ENCODE assay signal across 30 cellular contexts in genomic region chr2:233264667-233265066, GRCh38. TPM values are rescaled to one million over a fixed set of nuclear protein-coding genes. Genes with fewer than 3 reads are reported as not detected.
A peak's percentile ranks its signal among the peaks of the same experiment; 100 is the strongest.
DNase-seq lines count a peak whose midpoint lies in the region; ATAC-seq and TF ChIP-seq lines count a peak whose summit lies in the region.
"Had no signal": no experiment of that assay in that cellular context is flagged by ENCODE, and none has a peak within 500 bp of the region (broad histone marks: within the 10 kb centered on the region; RNA-seq: fewer than 3 reads in every experiment).

No MANE protein-coding gene starts in this region.

- WGBS in trophoblast cell (ENCODE audit: extremely low coverage, insufficient coverage, insufficient read length) = no CpG with 5 or more reads among the region's 8 CpGs
- WGBS in ovary, 3 donors = 78 to 88% (median 83%) methylated on average over 8 of the region's 8 CpGs

- in situ Hi-C loops in G401 (cut with HindIII; ENCODE audit: low sequenced_read_pairs) = no loop called here

- no peak overlapping the region for H3K4me3 Mint-ChIP-seq in activated CD8-positive, alpha-beta memory T cell treated with anti-CD3 and anti-CD28 coated beads, Interleukin-2, amount 10 ng/mL, durations not matched to agents 7 days and 5 days
- H3K4me3 Mint-ChIP-seq in activated naive CD8-positive, alpha-beta T cell treated with anti-CD3 and anti-CD28 coated beads for 36 hours = no peak overlapping the region
- H3K4me3 Mint-ChIP-seq in naive thymus-derived CD4-positive, alpha-beta T cell = no peak overlapping the region
- H3K4me3 Mint-ChIP-seq: H9 had no signal

- H3K27me3 ChIP-seq in naive thymus-derived CD4-positive, alpha-beta T cell (ENCODE audit: control insufficient read depth in 2 of 2, insufficient read depth in 2 of 2, low read length in 2 of 2) = no peaks in the 10 kb centered on the region
- no peaks in the 10 kb centered on the region for H3K27me3 ChIP-seq in trophoblast cell (ENCODE audit: insufficient read depth, low read length)
- H3K27me3 ChIP-seq in ovary = no peaks in the 10 kb centered on the region
- H3K27me3 ChIP-seq: ascending aorta had no signal

- H3K23ac ChIP-seq in trophoblast cell (ENCODE audit: low read length) = no peak overlapping the region

- H3K18ac ChIP-seq in trophoblast cell (ENCODE audit: low read length) = no peak overlapping the region

- no peak overlapping the region for H3K4me3 ChIP-seq in naive thymus-derived CD4-positive, alpha-beta T cell (ENCODE audit: low read length)
- H3K4me3 ChIP-seq in trophoblast cell (ENCODE audit: low read depth, low read length) (no peak overlapping the region), ovary (no peak overlapping the region)
- H3K4me3 ChIP-seq: ascending aorta, smooth muscle cell had no signal

- H4K12ac ChIP-seq in trophoblast cell (ENCODE audit: low read depth, low read length) = no peak overlapping the region

- no peak overlapping the region for H3K9ac ChIP-seq in trophoblast cell (ENCODE audit: low read length)
- H3K9ac ChIP-seq: KMS-11 had no signal

- no peak overlapping the region for H2AFZ ChIP-seq in trophoblast cell (ENCODE audit: insufficient read depth, low read length, poor library complexity)

- H3K36me3 ChIP-seq in naive thymus-derived CD4-positive, alpha-beta T cell (ENCODE audit: control insufficient read depth in 2 of 3, insufficient read depth in 3 of 3, low read length in 3 of 3) = peaks cover 17 to 68% (median 52%) of the 10 kb centered on the region in 3 experiments
- peaks cover 37 to 54% of the 10 kb centered on the region in 2 experiments for H3K36me3 ChIP-seq in trophoblast cell (ENCODE audit: control insufficient read depth in 1 of 2, insufficient read depth in 2 of 2, low read length in 2 of 2)
- H3K36me3 ChIP-seq in ovary = no peaks in the 10 kb centered on the region

- peaks cover 73% of the 10 kb centered on the region for H3K36me3 Mint-ChIP-seq in activated CD8-positive, alpha-beta memory T cell treated with anti-CD3 and anti-CD28 coated beads, Interleukin-2, amount 10 ng/mL, durations not matched to agents 7 days and 5 days
- H3K36me3 Mint-ChIP-seq in activated naive CD8-positive, alpha-beta T cell treated with anti-CD3 and anti-CD28 coated beads for 36 hours = peaks cover 61% of the 10 kb centered on the region
- peaks cover 26 to 79% (median 52%) of the 10 kb centered on the region in 5 donors for H3K36me3 Mint-ChIP-seq in naive thymus-derived CD4-positive, alpha-beta T cell

- no peaks in the 10 kb centered on the region for H3K27me3 Mint-ChIP-seq in activated CD8-positive, alpha-beta memory T cell treated with anti-CD3 and anti-CD28 coated beads, Interleukin-2, amount 10 ng/mL, durations not matched to agents 7 days and 5 days
- no peaks in the 10 kb centered on the region for H3K27me3 Mint-ChIP-seq in activated naive CD8-positive, alpha-beta T cell treated with anti-CD3 and anti-CD28 coated beads for 36 hours
- H3K27me3 Mint-ChIP-seq in naive thymus-derived CD4-positive, alpha-beta T cell = no peaks in the 10 kb centered on the region

- no peak overlapping the region for H2BK12ac ChIP-seq in trophoblast cell (ENCODE audit: low read length)

- POLR2A ChIA-PET in naive thymus-derived CD4-positive, alpha-beta T cell (lab: Charles Lee) = interaction anchor here (0.8 to 4.4 kb wide), 4 partner anchors 10 to 154 kb away, joined by 3 to 38 read pairs (median 3); partner anchors contain the start of gene ATG16L1

- H3K27ac Mint-ChIP-seq in activated CD8-positive, alpha-beta memory T cell treated with anti-CD3 and anti-CD28 coated beads, Interleukin-2, amount 10 ng/mL, durations not matched to agents 7 days and 5 days = peak overlapping the region; percentile 16
- H3K27ac Mint-ChIP-seq in activated naive CD8-positive, alpha-beta T cell treated with anti-CD3 and anti-CD28 coated beads for 36 hours = peak overlapping the region; percentile 34
- H3K27ac Mint-ChIP-seq in naive thymus-derived CD4-positive, alpha-beta T cell = peak overlapping the region; percentile 59 to 100 (median 71)

- CTCF ChIA-PET in activated CD8-positive, alpha-beta memory T cell treated with anti-CD3 and anti-CD28 coated beads, Interleukin-2, amount 10 ng/mL, durations not matched to agents 7 days and 5 days (lab: Charles Lee) = interaction anchor here (8.7 kb wide), 1 partner anchor 13 kb away, joined by 93 read pairs; the partner anchor contains the start of gene ATG16L1
- CTCF ChIA-PET in naive thymus-derived CD4-positive, alpha-beta T cell (lab: Charles Lee) = no interaction called here

- no peaks in the 10 kb centered on the region for H3K9me3 Mint-ChIP-seq in activated CD8-positive, alpha-beta memory T cell treated with anti-CD3 and anti-CD28 coated beads, Interleukin-2, amount 10 ng/mL, durations not matched to agents 7 days and 5 days (ENCODE audit: low read depth)
- H3K9me3 Mint-ChIP-seq in activated naive CD8-positive, alpha-beta T cell treated with anti-CD3 and anti-CD28 coated beads for 36 hours = no peaks in the 10 kb centered on the region
- H3K9me3 Mint-ChIP-seq in naive thymus-derived CD4-positive, alpha-beta T cell = peaks cover 0 to 3% (median 0%) of the 10 kb centered on the region in 11 donors
- H3K9me3 Mint-ChIP-seq: H9 had no signal

- intact Hi-C loops in naive thymus-derived CD4-positive, alpha-beta T cell (cut with micrococcal nuclease) = loop anchor here (5.0 kb wide), 6 partner anchors 138 to 1557 kb away; partner anchors contain the start of genes EIF4E2 (in 1 of the 2), GIGYF2 (in 1 of the 2), PTMA (in 1 of the 2) and TIGD1 (in 1 of the 2)
- intact Hi-C loops in ovary (cut with DNase I) = loop anchor here in 1 of 4 donors (10.0 kb wide), 1 partner anchor 180 kb away; no protein-coding TSS in a partner anchor

- H4K8ac ChIP-seq in trophoblast cell (ENCODE audit: low read depth, low read length) = no peak overlapping the region

- DNase-seq in activated CD8-positive, alpha-beta memory T cell treated with anti-CD3 and anti-CD28 coated beads, Interleukin-2, amount 10 ng/mL, durations not matched to agents 7 days and 5 days = no peak
- no peak for DNase-seq in activated CD8-positive, alpha-beta memory T cell treated with anti-CD3 and anti-CD28 coated beads, Interleukin-2, amount 50 U/mL, for 4 hours
- DNase-seq in G401 (ENCODE audit: low spot score) (peak; percentile 51), trophoblast cell (no peak), ovary (no peak), EL (no peak)
- DNase-seq in activated naive CD8-positive, alpha-beta T cell treated with anti-CD3 and anti-CD28 coated beads for 36 hours = no peak
- DNase-seq in naive thymus-derived CD4-positive, alpha-beta T cell = no peak
- DNase-seq: activated CD4-positive, alpha-beta T cell treated with anti-CD3 and anti-CD28 coated beads, Interleukin-2, amount 50 U/mL, for 1 hour; activated gamma-delta T cell treated with Interleukin-2 at 50 U/mL for 16 hours; activated T-cell treated with anti-CD3 and anti-CD28 coated beads for 4 hours; Calu3; central memory CD4-positive, alpha-beta T cell; H9; kidney glomerular epithelial cell; NCI-H1436 treated with DMSO at 0.1 percent for 48 hours; NCI-H510A treated with DMSO at 0.1 percent for 48 hours; NK-92 treated with Interleukin-12 subunit alpha and Interleukin-12 subunit beta, amount 100 ng/mL, for 24 hours; nucleus accumbens; SIG-M5; stimulated activated CD4-positive, alpha-beta T cell treated with anti-CD3 and anti-CD28 coated beads, Interleukin-2, amount 100 ng/mL, for 24 hours had no signal

- TF ChIP-seq POLR2A in ovary (IDR thresholded peaks at IDR 0.05) = no peak

- no peak overlapping the region for H4K91ac ChIP-seq in trophoblast cell (ENCODE audit: low read depth, low read length)

- no peak overlapping the region for H3K14ac ChIP-seq in trophoblast cell (ENCODE audit: low read length)

- no peaks in the 10 kb centered on the region for H3K9me3 ChIP-seq in naive thymus-derived CD4-positive, alpha-beta T cell (ENCODE audit: control insufficient read depth in 2 of 3, low read length in 3 of 3)
- H3K9me3 ChIP-seq in trophoblast cell (ENCODE audit: insufficient read depth, low read depth, low read length) = no peaks in the 10 kb centered on the region
- no peaks in the 10 kb centered on the region for H3K9me3 ChIP-seq in ovary
- H3K9me3 ChIP-seq: ascending aorta had no signal

- no peak for ATAC-seq in activated CD8-positive, alpha-beta memory T cell treated with anti-CD3 and anti-CD28 coated beads, Interleukin-2, amount 10 ng/mL, durations not matched to agents 7 days and 5 days
- ATAC-seq in naive thymus-derived CD4-positive, alpha-beta T cell = no peak
- ATAC-seq: Panc1 had no signal

- no peak overlapping the region for H2BK5ac ChIP-seq in trophoblast cell (ENCODE audit: low read depth, low read length, poor library complexity)

- H2AK5ac ChIP-seq in trophoblast cell (ENCODE audit: low read length) = no peak overlapping the region

- no peaks in the 10 kb centered on the region for H3K79me1 ChIP-seq in trophoblast cell (ENCODE audit: low read length)

- H3K4me1 ChIP-seq in naive thymus-derived CD4-positive, alpha-beta T cell (ENCODE audit: control insufficient read depth in 2 of 2, insufficient read depth in 2 of 2, low read length in 2 of 2) = peaks cover 33 to 47% of the 10 kb centered on the region in 2 donors
- peaks cover 0 to 6% of the 10 kb centered on the region in 2 experiments for H3K4me1 ChIP-seq in trophoblast cell (ENCODE audit: control insufficient read depth in 1 of 2, insufficient read depth in 2 of 2, low read length in 2 of 2)
- no peaks in the 10 kb centered on the region for H3K4me1 ChIP-seq in ovary (ENCODE audit: insufficient read depth)
- H3K4me1 ChIP-seq: ascending aorta had no signal

- no peaks in the 10 kb centered on the region for H3K79me2 ChIP-seq in trophoblast cell (ENCODE audit: control insufficient read depth, insufficient read depth, low read length, poor library complexity)

- TF ChIP-seq EP300 in ovary (IDR thresholded peaks at IDR 0.05) = no peak

- H3K27ac ChIP-seq in naive thymus-derived CD4-positive, alpha-beta T cell (ENCODE audit: low read depth, low read length) = peak overlapping the region; percentile 36
- H3K27ac ChIP-seq in trophoblast cell (ENCODE audit: low read depth, low read length) (no peak overlapping the region), ovary (no peak overlapping the region)
- H3K27ac ChIP-seq: ascending aorta, KMS-11 had no signal

- TF ChIP-seq CTCF in ovary (IDR thresholded peaks at IDR 0.05) = no peak

- H3K4me2 ChIP-seq in trophoblast cell (ENCODE audit: low read length) = no peak overlapping the region
- H3K4me2 ChIP-seq: KMS-11, smooth muscle cell had no signal

- no peak overlapping the region for H2BK120ac ChIP-seq in trophoblast cell (ENCODE audit: insufficient read depth, low read length, poor library complexity)

- peaks cover 76% of the 10 kb centered on the region for H3K4me1 Mint-ChIP-seq in activated CD8-positive, alpha-beta memory T cell treated with anti-CD3 and anti-CD28 coated beads, Interleukin-2, amount 10 ng/mL, durations not matched to agents 7 days and 5 days
- H3K4me1 Mint-ChIP-seq in activated naive CD8-positive, alpha-beta T cell treated with anti-CD3 and anti-CD28 coated beads for 36 hours = peaks cover 62% of the 10 kb centered on the region
- peaks cover 33 to 81% (median 72%) of the 10 kb centered on the region in 7 donors for H3K4me1 Mint-ChIP-seq in naive thymus-derived CD4-positive, alpha-beta T cell
- H3K4me1 Mint-ChIP-seq: H9 had no signal

- H3K4ac ChIP-seq in trophoblast cell (ENCODE audit: low read depth, low read length) = no peak overlapping the region

RNA-seq across cellular contexts. Expression of gene ATG16L1, which starts 13.2 kb away (rescaled TPM):
- 10 to 100 TPM; 62.8 to 63.8 TPM for total RNA-seq in activated CD8-positive, alpha-beta memory T cell treated with anti-CD3 and anti-CD28 coated beads, Interleukin-2, amount 10 ng/mL, durations not matched to agents 7 days and 5 days
- 30.8 and 38.8 TPM in 2 replicates for total RNA-seq in G401 (2014; rRNA removed; shearing (Covaris generic))
- 10 to 100 TPM; 23.4 to 26.1 TPM for total RNA-seq in activated naive CD8-positive, alpha-beta T cell treated with anti-CD3 and anti-CD28 coated beads for 36 hours
- 100 to 1,000 TPM in 1 of 5 experiments, 10 to 100 TPM in 4; 61.7 to 115 (median 83.3) TPM for total RNA-seq in naive thymus-derived CD4-positive, alpha-beta T cell
- 10 to 100 TPM; 16.0 to 21.9 TPM for polyA plus RNA-seq in naive thymus-derived CD4-positive, alpha-beta T cell
- 22.2 and 23.6 TPM in 2 replicates for polyA plus RNA-seq in trophoblast cell (2013)
- total RNA-seq in ovary = 10 to 100 TPM; 16.3 to 32.3 (median 21.4) TPM
- polyA plus RNA-seq in ovary = 10 to 100 TPM in 1 of 2 donors, 1 to 10 TPM in 1; 9.5 to 17.6 TPM

RNA-seq across cellular contexts. Expression of gene SAG, which starts 42.9 kb away (rescaled TPM):
- total RNA-seq in activated CD8-positive, alpha-beta memory T cell treated with anti-CD3 and anti-CD28 coated beads, Interleukin-2, amount 10 ng/mL, durations not matched to agents 7 days and 5 days = under 1 TPM; 0.09 to 0.23 TPM
- 0.80 TPM in 1 of 2 replicates, not detected in the other for total RNA-seq in G401 (2014; rRNA removed; shearing (Covaris generic))
- under 1 TPM in 1 of 2 experiments, not detected in 1; 0.31 TPM for total RNA-seq in activated naive CD8-positive, alpha-beta T cell treated with anti-CD3 and anti-CD28 coated beads for 36 hours
- total RNA-seq in naive thymus-derived CD4-positive, alpha-beta T cell = under 1 TPM in 3 of 5 experiments, not detected in 2; 0.05 to 0.65 (median 0.10) TPM
- polyA plus RNA-seq in naive thymus-derived CD4-positive, alpha-beta T cell = not detected
- polyA plus RNA-seq in trophoblast cell (2013) = under 0.01 TPM in 1 of 2 replicates, not detected in the other
- not detected for total RNA-seq in ovary
- polyA plus RNA-seq in ovary = not detected
- total RNA-seq: ascending aorta, Calu3, Daoy, endothelial cell of umbilical vein, H9, lung microvascular endothelial cell, renal cortical epithelial cell, smooth muscle cell had no signal
- polyA plus RNA-seq: BJ, endothelial cell of umbilical vein, smooth muscle cell had no signal

Comparison
In these comparisons a context has a peak if more than half of its experiments do, and no peak if none do; other contexts are left out.
1. H3K27ac Mint-ChIP-seq: peak in every context shown above with its lines; median percentile 71 in naive thymus-derived CD4-positive, alpha-beta T cell; 34 in activated naive CD8-positive, alpha-beta T cell treated with anti-CD3 and anti-CD28 coated beads for 36 hours; 16 in activated CD8-positive, alpha-beta memory T cell treated with anti-CD3 and anti-CD28 coated beads, Interleukin-2, amount 10 ng/mL, durations not matched to agents 7 days and 5 days.